In genomic region chr12:114667669-114668150, GRCh38 we compare ENCODE assay signal across 10 cellular contexts. TPM values are rescaled to one million over a fixed set of nuclear protein-coding genes. Genes with fewer than 3 reads are reported as not detected.
DNase-seq lines count a peak whose midpoint lies in the region; ATAC-seq, FAIRE-seq and TF ChIP-seq lines count a peak whose summit lies in the region.
"Had no signal": no experiment of that assay in that cellular context is flagged by ENCODE, and none has a peak within 500 bp of the region (broad histone marks: within the 10 kb centered on the region; RNA-seq: fewer than 3 reads in every experiment).

No MANE protein-coding gene starts in this region.

- CTCF ChIA-PET in WTC11 (lab: Charles Lee): interaction anchor here (1.1 to 1.4 kb wide), 3 partner anchors 24 to 687 kb away, joined by 3 to 4 read pairs (median 3); no protein-coding TSS in a partner anchor

- peak overlapping the region; percentile 68 for H3K4me3 Mint-ChIP-seq in WTC11

- no peaks in the 10 kb centered on the region for H3K9me3 ChIP-seq in iPS-18a (ENCODE audit: control insufficient read depth, low read depth, low read length)
- H3K9me3 ChIP-seq in WERI-Rb-1 (ENCODE audit: severe bottlenecking): no peaks in the 10 kb centered on the region

- H3K36me3 Mint-ChIP-seq in WTC11: no peaks in the 10 kb centered on the region

- TF ChIP-seq CTCF in WTC11 (IDR thresholded peaks at IDR 0.05) (no peak), WERI-Rb-1 (IDR thresholded peaks at IDR 0.05; ENCODE audit: low read depth, low read length) (no peak)

- H3K27ac ChIP-seq in iPS-18a (ENCODE audit: low read length) (no peak overlapping the region), skin epidermis (peak overlapping the region in 1 of 21 experiments; percentile 8), WERI-Rb-1 (no peak overlapping the region)

- H3K27ac Mint-ChIP-seq in WTC11: no peak overlapping the region
- H3K27ac Mint-ChIP-seq: activated T-helper 2 cell treated with anti-CD3 and anti-CD28 coated beads, Interferon-gamma antibody, Interleukin-2, Interleukin-4, amounts not matched to agents 10 μg/mL and 5 μg/mL and 100 μg/mL, durations not matched to agents 14 hours and 24 hours and 36 hours had no signal

- no peak overlapping the region for H3K9ac ChIP-seq in iPS-18a (ENCODE audit: low read length)

- H3K4me1 ChIP-seq in iPS-18a (ENCODE audit: control insufficient read depth, low read depth, low read length): peaks cover 29% of the 10 kb centered on the region

- peaks cover 100% of the 10 kb centered on the region for H3K27me3 Mint-ChIP-seq in WTC11 (ENCODE audit: low read depth)

- peak overlapping the region; percentile 15; the same call in 1 of the 2 replicates for H3K4me3 ChIP-seq in H7 (ENCODE audit: insufficient read depth, low read depth, low read length)
- H3K4me3 ChIP-seq in iPS-18a (ENCODE audit: low read length): peak overlapping the region; percentile 31
- H3K4me3 ChIP-seq in skin epidermis: peak overlapping the region in 6 of 7 experiments; percentile 3 to 26 (median 8)
- H3K4me3 ChIP-seq in WERI-Rb-1 (ENCODE audit: low read depth, low read length): no peak overlapping the region

- DNase-seq in H7 (no peak), WTC11 (ENCODE audit: low spot score) (no peak), NCI-H226 (no peak), ecto neural progenitor cell (ENCODE audit: low spot score) (no peak), WERI-Rb-1 (no peak), RCC 7860 (ENCODE audit: low spot score) (no peak)
- DNase-seq: T-helper 9 cell had no signal

- POLR2A ChIA-PET in WTC11 (lab: Charles Lee): no interaction called here

- no peak for FAIRE-seq in RCC 7860 (lab: Jason Lieb, UNC)

- no peak for ATAC-seq in WTC11

- no peaks in the 10 kb centered on the region for H3K9me3 Mint-ChIP-seq in WTC11
- H3K9me3 Mint-ChIP-seq: activated T-helper 2 cell treated with anti-CD3 and anti-CD28 coated beads, Interferon-gamma antibody, Interleukin-2, Interleukin-4, amounts not matched to agents 10 μg/mL and 5 μg/mL and 100 μg/mL, durations not matched to agents 14 hours and 24 hours and 36 hours had no signal

- H3K36me3 ChIP-seq in H7 (replicated peaks; ENCODE audit: control insufficient read depth, insufficient read depth, low read length) (no peaks in the 10 kb centered on the region), iPS-18a (ENCODE audit: control insufficient read depth, low read depth, low read length) (no peaks in the 10 kb centered on the region), WERI-Rb-1 (no peaks in the 10 kb centered on the region)

- H3K27me3 ChIP-seq in H7 (ENCODE audit: control insufficient read depth, insufficient read depth, low read length): peaks cover 95% of the 10 kb centered on the region
- H3K27me3 ChIP-seq in iPS-18a (ENCODE audit: control insufficient read depth, insufficient read depth, low read length): peaks cover 99% of the 10 kb centered on the region
- peaks cover 51% of the 10 kb centered on the region for H3K27me3 ChIP-seq in WERI-Rb-1 (ENCODE audit: insufficient read depth, low read depth, severe bottlenecking)

- H3K4me1 Mint-ChIP-seq in WTC11: peaks cover 61% of the 10 kb centered on the region

TF ChIP-seq in WTC11, 78 proteins besides CTCF, POLR2A, EP300 and RAD21 (continues in another document):
- TF ChIP-seq ERG (CRISPR knock-in tag; IDR thresholded peaks at IDR 0.05): no peak
- no peak for TF ChIP-seq SMAD4 (CRISPR knock-in tag; IDR thresholded peaks at IDR 0.05)
- TF ChIP-seq FOXJ3 (CRISPR knock-in tag; IDR thresholded peaks at IDR 0.05; ENCODE audit: borderline replicate concordance): no peak
- no peak for TF ChIP-seq ATF1 (CRISPR knock-in tag; IDR thresholded peaks at IDR 0.05)
- TF ChIP-seq CDX4 (CRISPR knock-in tag; IDR thresholded peaks at IDR 0.05; ENCODE audit: borderline replicate concordance): no peak
- no peak for TF ChIP-seq RELA (CRISPR knock-in tag; IDR thresholded peaks at IDR 0.05; ENCODE audit: borderline replicate concordance)
- no peak for TF ChIP-seq PRDM15 (CRISPR knock-in tag; IDR thresholded peaks at IDR 0.05)
- TF ChIP-seq CBFB (CRISPR knock-in tag; IDR thresholded peaks at IDR 0.05; ENCODE audit: low read depth): no peak
- TF ChIP-seq ATF2 (CRISPR knock-in tag; IDR thresholded peaks at IDR 0.05; ENCODE audit: borderline replicate concordance, low read depth): no peak
- no peak for TF ChIP-seq E2F5 (CRISPR knock-in tag; IDR thresholded peaks at IDR 0.05)
- no peak for TF ChIP-seq IRF1 (CRISPR knock-in tag; IDR thresholded peaks at IDR 0.05)

RNA-seq across cellular contexts. Expression of gene TBX3, which starts 16.3 kb away (rescaled TPM):
- total RNA-seq in H7 (2014; rRNA removed; shearing (Covaris generic)): 0.30 and 0.94 TPM in 2 replicates
- total RNA-seq in WTC11 (2021): 0.89 to 2.2 TPM (median 0.92 TPM) in 3 replicates
- total RNA-seq: activated T-helper 2 cell treated with anti-CD3 and anti-CD28 coated beads, Interferon-gamma antibody, Interleukin-2, Interleukin-4, amounts not matched to agents 10 μg/mL and 5 μg/mL and 100 μg/mL, durations not matched to agents 14 hours and 24 hours and 36 hours had no signal
